Comparison of ENCODE assay signal across 26 cellular contexts in the genomic region with DNA sequence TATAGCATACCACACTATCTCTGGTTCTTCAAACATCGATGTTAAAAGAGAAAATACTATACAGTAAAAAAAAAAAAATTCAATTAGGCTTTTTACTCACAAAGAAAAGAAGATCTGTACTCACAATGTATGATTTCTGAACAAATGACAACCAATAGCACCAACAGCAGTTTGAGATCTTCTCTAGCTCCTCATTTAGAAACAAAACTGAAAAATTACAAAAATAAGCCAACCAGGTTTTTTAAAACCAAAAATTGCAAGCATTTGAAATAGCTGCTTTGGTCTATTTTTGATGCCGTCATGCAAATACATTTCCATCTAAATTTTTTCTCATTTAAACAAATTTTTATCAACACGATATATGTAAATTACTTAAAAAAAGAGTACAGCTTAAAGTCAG.
"Had no signal": no experiment of that assay in that cellular context is flagged by ENCODE, and none has a peak within 500 bp of the region (broad histone marks: within the 10 kb centered on the region; RNA-seq: fewer than 3 reads in every experiment).

No MANE protein-coding gene starts in this region.

- ATAC-seq: activated CD8-positive, alpha-beta memory T cell treated with anti-CD3 and anti-CD28 coated beads, Interleukin-2, amount 10 ng/mL, durations not matched to agents 7 days and 5 days; SK-N-SH treated with all-trans-retinoic acid at 6 μM for 48 hours; T-helper 17 cell; WTC11 had no signal

- H3K27me3 ChIP-seq: Peyer's patch, SJCRH30 had no signal

- H3K4me1 ChIP-seq: Peyer's patch, SJCRH30 had no signal

- H3K36me3 ChIP-seq: Peyer's patch, SJCRH30 had no signal

- H3K4me3 ChIP-seq: Peyer's patch, SJCRH30 had no signal

- H3K9me3 ChIP-seq: Peyer's patch, SJCRH30 had no signal

- DNase-seq: activated CD4-positive, alpha-beta T cell treated with anti-CD3 and anti-CD28 coated beads for 1 hour; activated CD4-positive, alpha-beta T cell treated with anti-CD3 and anti-CD28 coated beads, Interleukin-2, amount 10 ng/mL, durations not matched to agents 24 days and 14 days; activated CD4-positive, alpha-beta T cell treated with anti-CD3 and anti-CD28 coated beads, Interleukin-2, amount 50 U/mL, for 48 hours; activated CD8-positive, alpha-beta memory T cell treated with anti-CD3 and anti-CD28 coated beads, Interleukin-2, amount 10 ng/mL, durations not matched to agents 7 days and 5 days; activated effector memory CD4-positive, alpha-beta T cell treated with anti-CD3 and anti-CD28 coated beads, Interleukin-2, amount 50 U/mL, for 16 hours; activated naive CD4-positive, alpha-beta T cell treated with Interleukin-2 at 50 U/mL for 16 hours; activated T-cell treated with anti-CD3 and anti-CD28 coated beads, Interleukin-2, amount 50 U/mL, for 24 hours; amygdala; NCI-H1048; NCI-H146; NCI-H187 treated with DMSO at 0.1 percent for 48 hours; NCI-H2171 treated with DMSO at 0.1 percent for 48 hours; NCI-H226; NCI-H510A; NCI-H526 treated with DMSO at 0.1 percent for 48 hours; NCI-H82; NK-92 treated with Interleukin-12 subunit alpha and Interleukin-12 subunit beta, amount 100 ng/mL, for 24 hours; OCI-M1; Peyer's patch; Right ventricle myocardium superior; SJCRH30; T-helper 17 cell; T-helper 9 cell had no signal

- H3K27ac ChIP-seq: Peyer's patch, RWPE1, SJCRH30 had no signal
